1 cellular context compared by ENCODE assay signal in the genomic region with DNA sequence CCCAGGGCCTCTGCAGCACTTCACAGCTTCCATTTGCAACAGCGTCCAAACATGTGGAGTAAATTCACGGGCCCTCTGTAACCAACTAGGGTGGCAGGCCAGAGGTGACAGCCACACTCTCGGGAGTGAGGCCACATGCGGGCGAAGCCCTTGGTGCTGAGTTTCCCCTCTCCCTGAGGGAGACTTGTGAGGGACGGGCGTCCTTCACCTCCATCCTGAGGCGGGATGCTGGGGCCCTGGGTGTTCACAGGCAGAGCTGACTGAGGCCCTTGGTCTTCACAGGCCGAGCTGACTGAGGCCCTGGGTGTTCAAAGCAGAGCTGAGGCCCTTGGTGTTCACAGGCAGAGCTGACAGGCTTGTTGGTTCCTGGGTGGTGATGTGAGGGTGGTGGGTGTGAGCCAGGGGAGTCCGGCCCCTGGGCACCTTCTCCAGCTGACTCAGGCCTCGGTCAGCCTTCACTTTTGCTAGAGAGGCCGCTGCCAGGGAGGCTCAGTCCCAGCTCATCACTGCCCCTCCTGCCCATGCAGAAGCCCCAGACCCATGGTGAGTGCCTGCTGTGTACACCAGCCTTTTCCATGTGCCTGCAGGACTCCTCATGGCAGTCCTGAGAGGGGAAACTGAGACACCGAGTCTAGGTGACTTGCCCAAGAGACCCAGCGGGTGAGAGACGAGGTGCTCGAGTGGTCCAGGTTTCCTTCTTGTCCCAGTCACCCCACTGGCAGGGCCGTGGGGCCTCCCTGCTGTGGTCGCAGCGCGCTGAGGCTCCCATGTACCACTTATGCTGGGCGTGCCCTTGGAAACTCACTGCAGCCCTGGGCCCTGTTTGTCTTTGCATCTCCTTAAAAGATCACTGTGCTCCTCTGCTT.
TF ChIP-seq lines count a peak whose summit lies in the region.

No MANE protein-coding gene starts in this region.

TF ChIP-seq in GM12878, 131 proteins besides CTCF, POLR2A, EP300 and RAD21:
- TF ChIP-seq, protein P1, sequence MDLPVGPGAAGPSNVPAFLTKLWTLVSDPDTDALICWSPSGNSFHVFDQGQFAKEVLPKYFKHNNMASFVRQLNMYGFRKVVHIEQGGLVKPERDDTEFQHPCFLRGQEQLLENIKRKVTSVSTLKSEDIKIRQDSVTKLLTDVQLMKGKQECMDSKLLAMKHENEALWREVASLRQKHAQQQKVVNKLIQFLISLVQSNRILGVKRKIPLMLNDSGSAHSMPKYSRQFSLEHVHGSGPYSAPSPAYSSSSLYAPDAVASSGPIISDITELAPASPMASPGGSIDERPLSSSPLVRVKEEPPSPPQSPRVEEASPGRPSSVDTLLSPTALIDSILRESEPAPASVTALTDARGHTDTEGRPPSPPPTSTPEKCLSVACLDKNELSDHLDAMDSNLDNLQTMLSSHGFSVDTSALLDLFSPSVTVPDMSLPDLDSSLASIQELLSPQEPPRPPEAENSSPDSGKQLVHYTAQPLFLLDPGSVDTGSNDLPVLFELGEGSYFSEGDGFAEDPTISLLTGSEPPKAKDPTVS (IDR thresholded peaks at IDR 0.05; ENCODE audit: low read depth, low read length): no peak
- peak; percentile 44; the same call in 1 of the 2 replicates for TF ChIP-seq SMARCA5 (IDR thresholded peaks at IDR 0.05)
TF ChIP-seq in GM12878: peak in this region for 1.
